In genomic region chr22:22687638-22688500, GRCh38 we compare ENCODE assay signal across 8 cellular contexts. TPM values are rescaled to one million over a fixed set of nuclear protein-coding genes. Genes with fewer than 3 reads are reported as not detected.
A peak's percentile ranks its signal among the peaks of the same experiment; 100 is the strongest.
DNase-seq lines count a peak whose midpoint lies in the region; ATAC-seq and TF ChIP-seq lines count a peak whose summit lies in the region.
"Had no signal": no experiment of that assay in that cellular context is flagged by ENCODE, and none has a peak within 500 bp of the region (broad histone marks: within the 10 kb centered on the region; RNA-seq: fewer than 3 reads in every experiment).

No MANE protein-coding gene starts in this region.

- no peaks in the 10 kb centered on the region for H3K9me2 ChIP-seq in SK-N-SH

- no peaks in the 10 kb centered on the region for H3K36me3 Mint-ChIP-seq in endothelial cell (ENCODE audit: low read depth, unreplicated experiment)
- H3K36me3 Mint-ChIP-seq in mesothelial cell of epicardium = no peaks in the 10 kb centered on the region

- H2AFZ ChIP-seq in SK-N-SH (ENCODE audit: low read depth) = no peak overlapping the region

- TF ChIP-seq CTCF in SK-N-SH (IDR thresholded peaks at IDR 0.05) (peak; percentile 75), endothelial cell (IDR thresholded peaks at IDR 0.05; ENCODE audit: unreplicated experiment) (peak; percentile 37), mesothelial cell of epicardium (IDR thresholded peaks at IDR 0.05; ENCODE audit: unreplicated experiment) (peak; percentile 58)

- peak; percentile 29 for DNase-seq in EL
- peak; percentile 60 for DNase-seq in SK-N-SH
- peak; percentile 51 for DNase-seq in endothelial cell (ENCODE audit: low spot score)
- DNase-seq in mesothelial cell of epicardium (ENCODE audit: low spot score in 2 of 2, unreplicated experiment in 2 of 2) = peak in 1 of 2 experiments; percentile 51

- no peaks in the 10 kb centered on the region for H4K20me1 ChIP-seq in SK-N-SH (ENCODE audit: insufficient read depth)

- no peaks in the 10 kb centered on the region for H3K79me2 ChIP-seq in SK-N-SH (ENCODE audit: insufficient read depth)

- H3K36me3 ChIP-seq in SK-N-SH (replicated peaks in 1 of 2; ENCODE audit: control insufficient read depth in 1 of 2, insufficient read depth in 2 of 2, low read length in 1 of 2) = no peaks in the 10 kb centered on the region

- peak; percentile 79 for TF ChIP-seq RAD21 in SK-N-SH (IDR thresholded peaks at IDR 0.05; ENCODE audit: low read length)

- TF ChIP-seq EP300 in SK-N-SH (IDR thresholded peaks at IDR 0.05; ENCODE audit: borderline replicate concordance in 1 of 2, low read depth in 1 of 2, low read length in 1 of 2) = no peak

- no peaks in the 10 kb centered on the region for H3K9me3 ChIP-seq in SK-N-SH

- H3F3A ChIP-seq in SK-N-SH (replicated peaks; ENCODE audit: insufficient read depth) = no peaks in the 10 kb centered on the region

- H3K9ac ChIP-seq in SK-N-SH = no peak overlapping the region

- CTCF ChIA-PET in SK-N-SH (lab: Yijun Ruan, JAX) = interaction anchor here (0.6 to 2.5 kb wide), 6 partner anchors 15 to 166 kb away, joined by 3 to 17 read pairs (median 4); no protein-coding TSS in a partner anchor

- POLR2A ChIA-PET in SK-N-SH (lab: Yijun Ruan, JAX) = no interaction called here

- no peaks in the 10 kb centered on the region for H3K9me3 Mint-ChIP-seq in endothelial cell (ENCODE audit: unreplicated experiment)
- no peaks in the 10 kb centered on the region for H3K9me3 Mint-ChIP-seq in mesothelial cell of epicardium

- H3K4me3 ChIP-seq in SK-N-SH (ENCODE audit: low read depth in 2 of 2, low read length in 1 of 2) = no peak overlapping the region
- H3K4me3 ChIP-seq: skin epidermis had no signal

- H3K27me3 ChIP-seq in SK-N-SH (ENCODE audit: insufficient read depth) = no peaks in the 10 kb centered on the region

- no peaks in the 10 kb centered on the region for H3K4me1 Mint-ChIP-seq in endothelial cell (ENCODE audit: unreplicated experiment)
- peaks cover 9% of the 10 kb centered on the region for H3K4me1 Mint-ChIP-seq in mesothelial cell of epicardium

- H3K4me3 Mint-ChIP-seq in endothelial cell (ENCODE audit: unreplicated experiment) (no peak overlapping the region), mesothelial cell of epicardium (no peak overlapping the region)

- H3K4me1 ChIP-seq in SK-N-SH (ENCODE audit: control insufficient read depth in 1 of 2, insufficient read depth in 2 of 2, low read depth in 1 of 2, low read length in 1 of 2) = no peaks in the 10 kb centered on the region; a peak in 1 of 4 replicates

- H3K4me2 ChIP-seq in SK-N-SH = no peak overlapping the region

- WGBS in SK-N-SH (ENCODE audit: low lambda C conversion rate) = 31% methylated on average over 4 of the region's 4 CpGs

- no peak overlapping the region for H3K27ac ChIP-seq in SK-N-SH (ENCODE audit: low read depth in 2 of 2, low read length in 1 of 2)
- H3K27ac ChIP-seq: skin epidermis had no signal

- no peak overlapping the region for H3K27ac Mint-ChIP-seq in endothelial cell (ENCODE audit: unreplicated experiment)
- no peak overlapping the region for H3K27ac Mint-ChIP-seq in mesothelial cell of epicardium

- H3K27me3 Mint-ChIP-seq in endothelial cell (ENCODE audit: unreplicated experiment) (peaks cover 3% of the 10 kb centered on the region), mesothelial cell of epicardium (ENCODE audit: low read depth) (peaks cover 32% of the 10 kb centered on the region)

- ATAC-seq in HG03196 (IDR thresholded peaks at IDR 0.05; ENCODE audit: unreplicated experiment) = peak; percentile 44
- no peak for ATAC-seq in GM19023 (IDR thresholded peaks at IDR 0.05; ENCODE audit: unreplicated experiment)
- ATAC-seq in HG03469 (IDR thresholded peaks at IDR 0.05; ENCODE audit: unreplicated experiment) = no peak

TF ChIP-seq in SK-N-SH, 30 proteins besides CTCF, POLR2A, EP300 and RAD21:
- TF ChIP-seq USF2 (IDR thresholded peaks at IDR 0.05; ENCODE audit: borderline replicate concordance, low read depth, low read length) (no peak), SMC3 (IDR thresholded peaks at IDR 0.05; ENCODE audit: low read depth, low read length) (peak; percentile 83)
TF ChIP-seq in SK-N-SH: peak in this region for 1.

RNA-seq across cellular contexts. Expression of gene GGTLC2, which starts 43.5 kb away (rescaled TPM):
- not detected in 2 replicates for polyA plus RNA-seq in SK-N-SH (2012; rRNA removed)
- not detected in 2 replicates for polyA plus RNA-seq in SK-N-SH (2012; cell fraction: cytosol; rRNA removed)
- polyA plus RNA-seq in SK-N-SH (2012; cell fraction: nucleus; rRNA removed) = not detected in 2 replicates
- total RNA-seq in endothelial cell (ENCODE audit: unreplicated experiment) (not detected), mesothelial cell of epicardium (0.31 TPM in 1 of 3 replicates, not detected in the others)
